ENCODE assay signal across 23 cellular contexts in the genomic region with DNA sequence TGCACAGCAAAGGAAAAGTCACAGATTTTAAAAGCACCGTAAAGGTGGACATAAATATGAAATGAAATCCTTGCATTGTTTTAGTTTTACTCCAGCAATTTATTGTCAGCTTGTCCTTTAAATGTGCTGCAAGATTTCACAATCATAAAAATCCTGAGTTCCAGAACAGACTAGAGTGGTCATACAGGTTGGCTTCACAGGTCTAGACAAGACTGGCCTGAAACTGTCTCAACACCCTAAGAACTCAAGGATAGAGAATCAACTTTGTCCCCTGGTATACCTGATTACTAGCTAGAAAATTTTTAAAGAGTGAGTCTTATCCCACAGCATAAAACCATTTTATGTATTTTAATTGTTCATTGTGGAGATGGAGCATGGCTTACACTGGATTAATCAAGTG.
"Had no signal": no experiment of that assay in that cellular context is flagged by ENCODE, and none has a peak within 500 bp of the region (broad histone marks: within the 10 kb centered on the region; RNA-seq: fewer than 3 reads in every experiment).

No MANE protein-coding gene starts in this region.

- H3K9me3 ChIP-seq: colonic mucosa, lower lobe of right lung, neutrophil, pancreas, right atrium auricular region, sigmoid colon, stomach, thyroid gland had no signal

- FAIRE-seq: endothelial cell of umbilical vein, pancreas had no signal

- ATAC-seq: left ventricle myocardium superior; lower lobe of right lung; natural killer cell; pancreas; stimulated activated effector memory CD8-positive, alpha-beta T cell treated with anti-CD3 and anti-CD28 coated beads, Interleukin-12 subunit alpha, Interleukin-12 subunit beta, amount 100 ng/mL, for 72 hours had no signal

- H3K27ac ChIP-seq: colonic mucosa, lower lobe of right lung, neutrophil, pancreas, right atrium auricular region, sigmoid colon, stomach, thyroid gland had no signal

- H3K36me3 ChIP-seq: colonic mucosa, lower lobe of right lung, neutrophil, pancreas, right atrium auricular region, sigmoid colon, stomach, thyroid gland had no signal

- H3K27me3 ChIP-seq: colonic mucosa, neutrophil, pancreas, right atrium auricular region, sigmoid colon, stomach, thyroid gland had no signal

- H3K4me1 ChIP-seq: colonic mucosa, lower lobe of right lung, pancreas, right atrium auricular region, stomach, thyroid gland had no signal

- H3K4me3 ChIP-seq: colonic mucosa, lower lobe of right lung, pancreas, right atrium auricular region, sigmoid colon, stomach, thyroid gland had no signal

- DNase-seq: colonic mucosa; dermis blood vessel endothelial cell; effector memory CD4-positive, alpha-beta T cell; foreskin melanocyte; glutamatergic neuron; hypothalamus; immature natural killer cell; islet precursor cell; kidney glomerular epithelial cell; left ventricle myocardium superior; lower lobe of right lung; natural killer cell; pancreas; sigmoid colon; stimulated activated CD4-positive, alpha-beta T cell treated with anti-CD3 and anti-CD28 coated beads, Interleukin-2, amount 100 ng/mL, for 24 hours; stimulated activated CD4-positive, alpha-beta T cell treated with anti-CD3 and anti-CD28 coated beads, Interleukin-4, amount 100 ng/mL, for 24 hours; stimulated activated naive CD4-positive, alpha-beta T cell treated with Interleukin-2 at 50 U/mL for 16 hours; stomach; thyroid gland had no signal
